20 cellular contexts compared by ENCODE assay signal in genomic region chr3:139107424-139108252, GRCh38.
"Had no signal": no experiment of that assay in that cellular context is flagged by ENCODE, and none has a peak within 500 bp of the region (broad histone marks: within the 10 kb centered on the region; RNA-seq: fewer than 3 reads in every experiment).

No MANE protein-coding gene starts in this region.

- ATAC-seq: activated T-cell treated with anti-CD3 and anti-CD28 coated beads, Interleukin-2, amount 50 U/mL, for 4 hours; mucosa of descending colon; sciatic nerve; stimulated activated naive B cell treated with anti-CD40 and anti-IgM and Interleukin-4, amounts not matched to agents 10 μg/mL and 1 μg/mL and 100 μg/mL, for 72 hours had no signal

- H3K27ac ChIP-seq: adrenal gland, left ventricle myocardium inferior, ovary, SK-N-MC, thyroid gland, WERI-Rb-1 had no signal

- FAIRE-seq: keratinocyte, urothelium cell line had no signal

- H3K27me3 ChIP-seq: adrenal gland, ovary, thyroid gland had no signal

- H3K9me3 ChIP-seq: adrenal gland, left ventricle myocardium inferior, mucosa of descending colon, ovary, thyroid gland had no signal

- H3K4me1 ChIP-seq: adrenal gland had no signal

- H3K36me3 ChIP-seq: adrenal gland, left ventricle myocardium inferior, ovary, thyroid gland, WERI-Rb-1 had no signal

- DNase-seq: activated CD4-positive, alpha-beta T cell treated with anti-CD3 and anti-CD28 coated beads for 1 hour; activated CD4-positive, alpha-beta T cell treated with anti-CD3 and anti-CD28 coated beads, Interleukin-2, amount 50 U/mL, for 48 hours; activated gamma-delta T cell; activated T-cell treated with anti-CD3 and anti-CD28 coated beads, Interleukin-2, amount 50 U/mL, for 4 hours; foreskin fibroblast; hypothalamus; left ventricle myocardium inferior; mucosa of descending colon; naive B cell; stimulated activated CD4-positive, alpha-beta T cell treated with anti-CD3 and anti-CD28 coated beads, Interleukin-4, amount 100 ng/mL, for 4 hours; stimulated activated naive B cell treated with anti-CD40 and anti-IgM and Interleukin-4, amounts not matched to agents 10 μg/mL and 1 μg/mL and 100 μg/mL, for 72 hours; thyroid gland; WERI-Rb-1 had no signal

- H3K4me3 ChIP-seq: adrenal gland, left ventricle myocardium inferior, mucosa of descending colon, ovary, SK-N-MC, smooth muscle cell, thyroid gland had no signal
